Comparison of ENCODE assay signal across 8 cellular contexts in genomic region chr2:137969418-137969765, GRCh38. TPM values are rescaled to one million over a fixed set of nuclear protein-coding genes. Genes with fewer than 3 reads are reported as not detected.
A peak's percentile ranks its signal among the peaks of the same experiment; 100 is the strongest.
DNase-seq lines count a peak whose midpoint lies in the region; ATAC-seq and TF ChIP-seq lines count a peak whose summit lies in the region.

No MANE protein-coding gene starts in this region.

- intact Hi-C loops in PC-9 (cut with micrococcal nuclease; ENCODE audit: unreplicated experiment) (loop anchor here (1.0 kb wide), 1 partner anchor 103 kb away; no protein-coding TSS in a partner anchor), sigmoid colon (cut with DNase I) (no loop called here)

- H3K27ac ChIP-seq in PC-9, result peak overlapping the region; percentile 80
- H3K27ac ChIP-seq in sigmoid colon, result peak overlapping the region in 3 of 4 donors; percentile 14 to 38 (median 17)

- TF ChIP-seq CTCF in PC-9 (conservative IDR thresholded peaks at IDR 0.05), result no peak
- no peak for TF ChIP-seq CTCF in sigmoid colon (IDR thresholded peaks at IDR 0.05)
- no peak for TF ChIP-seq CTCF in GM10266 (IDR thresholded peaks at IDR 0.05; ENCODE audit: control insufficient read depth, insufficient read depth, low read depth, missing control alignments)

- H4K20me1 ChIP-seq in PC-9 (ENCODE audit: insufficient read depth), result no peaks in the 10 kb centered on the region

- H3K9me3 ChIP-seq in PC-9 (ENCODE audit: insufficient read depth, low read depth) (no peaks in the 10 kb centered on the region), sigmoid colon (no peaks in the 10 kb centered on the region)

- H3K4me3 ChIP-seq in PC-9 (peak overlapping the region; percentile 4; the same call in 1 of the 2 replicates), sigmoid colon (no peak overlapping the region)

- CTCF ChIA-PET in PC-9 (lab: Charles Lee), result no interaction called here

- no peaks in the 10 kb centered on the region for H3K9me2 ChIP-seq in PC-9 (ENCODE audit: insufficient read depth)

- POLR2A ChIA-PET in PC-9 (lab: Charles Lee; ENCODE audit: unreplicated experiment), result no interaction called here

- H3K4me1 ChIP-seq in PC-9 (replicated peaks; ENCODE audit: insufficient read depth), result peaks cover 49% of the 10 kb centered on the region
- peaks cover 0 to 11% (median 0%) of the 10 kb centered on the region in 4 donors for H3K4me1 ChIP-seq in sigmoid colon

- H3K36me3 ChIP-seq in PC-9 (ENCODE audit: low read depth) (no peaks in the 10 kb centered on the region), sigmoid colon (peaks cover 0 to 15% (median 3%) of the 10 kb centered on the region in 4 donors)

- no TSS peak for BruUV-seq in PC-9 (replicated peaks; lab: Mats Ljungman, UMichigan)

- H3K27me3 ChIP-seq in PC-9 (ENCODE audit: insufficient read depth, low read depth) (no peaks in the 10 kb centered on the region), sigmoid colon (no peaks in the 10 kb centered on the region)

- peak overlapping the region; percentile 43 for H3K4me2 ChIP-seq in PC-9

- TF ChIP-seq EP300 in sigmoid colon (IDR thresholded peaks at IDR 0.05), result no peak

- H2AFZ ChIP-seq in PC-9, result no peak overlapping the region

- TF ChIP-seq POLR2A in sigmoid colon (IDR thresholded peaks at IDR 0.05), result no peak

- ATAC-seq in HG03159 (IDR thresholded peaks at IDR 0.05; ENCODE audit: unreplicated experiment), result no peak

- H3K79me2 ChIP-seq in PC-9 (ENCODE audit: low read depth), result no peaks in the 10 kb centered on the region; the same call in 1 of the 2 replicates

- 10 to 33% methylated on average over 1 of the region's 1 CpG for WGBS in sigmoid colon, 2 donors

- DNase-seq in HCEC 1CT (peak; percentile 97), PC-9 (peak in 1 of 2 experiments; percentile 90), fibroblast of gingiva (ENCODE audit: low read depth) (peak; percentile 88), sigmoid colon (no peak), NCI-H2227 treated with DMSO at 0.1 percent for 48 hours (lab: John Stamatoyannopoulos, UW) (no peak), GM10266 (ENCODE audit: extremely low spot score) (no peak)
- DNase-seq in activated CD4-positive, alpha-beta T cell treated with anti-CD3 and anti-CD28 coated beads, Interleukin-2, amount 50 U/mL, for 4 hours, result no peak

- H3F3A ChIP-seq in PC-9 (ENCODE audit: insufficient read depth, low read depth), result peaks cover 22% of the 10 kb centered on the region

RNA-seq across cellular contexts. Expression of gene HNMT, which starts 5.1 kb away (rescaled TPM):
- 16.6 TPM in 2 replicates for total RNA-seq in PC-9 (2021)
- 10 to 100 TPM; 29.9 to 62.4 (median 50.2) TPM for total RNA-seq in sigmoid colon
- 100 to 1,000 TPM in 2 of 3 donors, 10 to 100 TPM in 1; 47.6 to 124 (median 118) TPM for polyA plus RNA-seq in sigmoid colon

Comparison
In these comparisons a context has a peak if more than half of its experiments do, and no peak if none do; other contexts are left out.
1. DNase-seq: peak in HCEC 1CT (single experiment) and fibroblast of gingiva (single experiment); none in sigmoid colon (single experiment), NCI-H2227 treated with DMSO at 0.1 percent for 48 hours (single experiment), GM10266 (single experiment) and activated CD4-positive, alpha-beta T cell treated with anti-CD3 and anti-CD28 coated beads, Interleukin-2, amount 50 U/mL, for 4 hours (0 of 2).